In genomic region chr6:100001915-100002388, GRCh38 we compare ENCODE assay signal across 8 cellular contexts. TPM values are rescaled to one million over a fixed set of nuclear protein-coding genes. Genes with fewer than 3 reads are reported as not detected.
DNase-seq lines count a peak whose midpoint lies in the region; ATAC-seq and TF ChIP-seq lines count a peak whose summit lies in the region.

No MANE protein-coding gene starts in this region.

- 15% methylated on average over 3 of the region's 3 CpGs for WGBS in smooth muscle cell (ENCODE audit: low lambda C conversion rate)

- RAD21 ChIA-PET in HCT116 (lab: Charles Lee; ENCODE audit: low non-redundant PET in 1 of 2, low total read pairs in 2 of 2, uncharacterized antibody in 2 of 2, unreplicated experiment in 2 of 2): interaction anchor here in 1 of 2 experiments (0.6 to 1.0 kb wide), 2 partner anchors 98 to 134 kb away, joined by 3 to 6 read pairs; no protein-coding TSS in a partner anchor

- H3K27me3 ChIP-seq in HCT116 (ENCODE audit: insufficient read depth, low read length) (no peaks in the 10 kb centered on the region), ascending aorta (no peaks in the 10 kb centered on the region), smooth muscle cell (ENCODE audit: low read depth) (peaks cover 50% of the 10 kb centered on the region)

- ATAC-seq in HCT116: peak; percentile 89

- no peak overlapping the region for H3K4me3 ChIP-seq in HCT116 (replicated peaks in 1 of 2; ENCODE audit: low read depth in 1 of 2, low read length in 2 of 2)
- no peak overlapping the region for H3K4me3 ChIP-seq in LNCaP clone FGC (ENCODE audit: low read depth, low read length)
- H3K4me3 ChIP-seq in ascending aorta: no peak overlapping the region
- no peak overlapping the region for H3K4me3 ChIP-seq in smooth muscle cell

- no peaks in the 10 kb centered on the region for H3F3A ChIP-seq in smooth muscle cell (ENCODE audit: low read depth)

- H3K36me3 ChIP-seq in HCT116 (ENCODE audit: control insufficient read depth in 1 of 2, insufficient read depth in 2 of 2, low read length in 2 of 2) (no peaks in the 10 kb centered on the region), ascending aorta (no peaks in the 10 kb centered on the region), smooth muscle cell (ENCODE audit: low read depth) (no peaks in the 10 kb centered on the region)

- intact Hi-C loops in HCT116 (cut with micrococcal nuclease): loop anchor here (2.0 to 5.0 kb wide), 2 partner anchors 97 to 475 kb away; no protein-coding TSS in a partner anchor
- intact Hi-C loops in ascending aorta (cut with DNase I): loop anchor here (1.0 to 10.0 kb wide), 3 partner anchors 99 to 653 kb away; no protein-coding TSS in a partner anchor

- no peak overlapping the region for H3K4me2 ChIP-seq in HCT116 (ENCODE audit: low read length)
- H3K4me2 ChIP-seq in smooth muscle cell: no peak overlapping the region

- peak; percentile 81 for TF ChIP-seq RAD21 in HCT116 (IDR thresholded peaks at IDR 0.05; ENCODE audit: low read depth)

- TF ChIP-seq POLR2A in HCT116 (IDR thresholded peaks at IDR 0.05; ENCODE audit: borderline replicate concordance, extremely low read depth, insufficient read depth, insufficient read length): no peak

- H3K9me3 ChIP-seq in HCT116 (ENCODE audit: control insufficient read depth in 1 of 2, insufficient read depth in 1 of 2, low read depth in 1 of 2, low read length in 2 of 2) (no peaks in the 10 kb centered on the region), ascending aorta (no peaks in the 10 kb centered on the region), smooth muscle cell (replicated peaks; ENCODE audit: low read depth) (no peaks in the 10 kb centered on the region)

- no peaks in the 10 kb centered on the region for H4K20me1 ChIP-seq in HCT116 (ENCODE audit: insufficient read depth)
- H4K20me1 ChIP-seq in smooth muscle cell (ENCODE audit: low read depth): no peaks in the 10 kb centered on the region

- H2AFZ ChIP-seq in HCT116 (ENCODE audit: low read depth, low read length, poor library complexity, severe bottlenecking) (peak overlapping the region; percentile 79), smooth muscle cell (ENCODE audit: low read depth) (no peak overlapping the region)

- H3K79me2 ChIP-seq in HCT116 (ENCODE audit: insufficient read depth, low read length) (no peaks in the 10 kb centered on the region), smooth muscle cell (ENCODE audit: low read depth) (no peaks in the 10 kb centered on the region)

- POLR2A ChIA-PET in HCT116 (lab: Charles Lee): no interaction called here

- no TSS peak for BruUV-seq in HCT116 (replicated peaks; lab: Mats Ljungman, UMichigan)

- H3K27ac ChIP-seq in HCT116 (ENCODE audit: low read depth, low read length) (no peak overlapping the region), ascending aorta (no peak overlapping the region), smooth muscle cell (ENCODE audit: low read depth) (no peak overlapping the region)

- no peak overlapping the region for H3K9ac ChIP-seq in HCT116 (ENCODE audit: low read length)
- H3K9ac ChIP-seq in smooth muscle cell (ENCODE audit: low read depth): no peak overlapping the region

- peak; percentile 10 for DNase-seq in NK-92 treated with Interleukin-12 subunit alpha and Interleukin-12 subunit beta, amount 100 ng/mL, for 24 hours (lab: John Stamatoyannopoulos, UW)
- DNase-seq in NK-92 (lab: John Stamatoyannopoulos, UW; ENCODE audit: unreplicated experiment): no peak
- peak; percentile 29 for DNase-seq in HCT116 (ENCODE audit: low read depth, low spot score)
- no peak for DNase-seq in LNCaP clone FGC (ENCODE audit: low read depth)
- peak; percentile 80 for DNase-seq in RKO (ENCODE audit: low spot score)
- DNase-seq in ascending aorta (ENCODE audit: low spot score in 2 of 2): no peak
- DNase-seq in hepatic stellate cell (ENCODE audit: low spot score): peak; percentile 35
- no peak for DNase-seq in smooth muscle cell (lab: John Stamatoyannopoulos, UW; ENCODE audit: unreplicated experiment)

- CTCF ChIA-PET in HCT116 (lab: Charles Lee): interaction anchor here (0.6 to 2.6 kb wide), 20 partner anchors 9 to 655 kb away, joined by 3 to 43 read pairs (median 4); no protein-coding TSS in a partner anchor

- H3K9me2 ChIP-seq in HCT116 (ENCODE audit: insufficient read depth): no peaks in the 10 kb centered on the region

- no peaks in the 10 kb centered on the region for H3K4me1 ChIP-seq in HCT116 (ENCODE audit: control insufficient read depth in 1 of 2, insufficient read depth in 2 of 2, low read length in 2 of 2)
- no peaks in the 10 kb centered on the region for H3K4me1 ChIP-seq in ascending aorta
- H3K4me1 ChIP-seq in smooth muscle cell (ENCODE audit: low read depth): no peaks in the 10 kb centered on the region

- TF ChIP-seq CTCF in HCT116 (IDR thresholded peaks at IDR 0.05 in 2 of 3, conservative IDR thresholded peaks at IDR 0.05 in 1 of 3; ENCODE audit: borderline replicate concordance in 1 of 3, insufficient read depth in 1 of 3, low read depth in 2 of 3, low read length in 2 of 3): peak; percentile 66 to 93 (median 90); a peak in 5 of 6 replicates
- TF ChIP-seq CTCF in LNCaP clone FGC (IDR thresholded peaks at IDR 0.05; ENCODE audit: control insufficient read depth, extremely low read depth, insufficient read depth): peak; percentile 93
- peak; percentile 45 to 85 (median 77) for TF ChIP-seq CTCF in ascending aorta (IDR thresholded peaks at IDR 0.05)
- peak; percentile 94 for TF ChIP-seq CTCF in smooth muscle cell (IDR thresholded peaks at IDR 0.05; ENCODE audit: borderline replicate concordance, insufficient read depth, poor library complexity, severe bottlenecking)

TF ChIP-seq in HCT116, 20 proteins besides CTCF, POLR2A, EP300 and RAD21:
- TF ChIP-seq ZFX (IDR thresholded peaks at IDR 0.05): no peak
- TF ChIP-seq JUND (IDR thresholded peaks at IDR 0.05): no peak

RNA-seq across cellular contexts. Expression of gene MCHR2, which starts 7.9 kb away (rescaled TPM):
- not detected for total RNA-seq in HCT116 (2021; ENCODE audit: unreplicated experiment)
- polyA plus RNA-seq in HCT116 (2012): 0.03 TPM in 1 of 2 replicates, not detected in the other
- not detected for total RNA-seq in ascending aorta
- not detected in 2 replicates for total RNA-seq in smooth muscle cell
- not detected in 2 replicates for polyA plus RNA-seq in smooth muscle cell

Comparison
In these comparisons a context has a peak if more than half of its experiments do, and no peak if none do; other contexts are left out.
1. DNase-seq: peak in NK-92 treated with Interleukin-12 subunit alpha and Interleukin-12 subunit beta, amount 100 ng/mL, for 24 hours (single experiment), HCT116 (single experiment), RKO (single experiment) and hepatic stellate cell (single experiment); none in NK-92 (single experiment), LNCaP clone FGC (single experiment), ascending aorta (0 of 2) and smooth muscle cell (single experiment).
2. Peak in every context shown above with its lines, with median percentiles within 50 percentile points of each other: CTCF ChIP-seq.